ENCODE assay signal across 10 cellular contexts in genomic region chr6:56683882-56684281, GRCh38. TPM values are rescaled to one million over a fixed set of nuclear protein-coding genes. Genes with fewer than 3 reads are reported as not detected.
DNase-seq lines count a peak whose midpoint lies in the region; ATAC-seq and TF ChIP-seq lines count a peak whose summit lies in the region.
"Had no signal": no experiment of that assay in that cellular context is flagged by ENCODE, and none has a peak within 500 bp of the region (broad histone marks: within the 10 kb centered on the region; RNA-seq: fewer than 3 reads in every experiment).

No MANE protein-coding gene starts in this region.

- H3K27ac ChIP-seq in brain microvascular endothelial cell (peak overlapping the region; percentile 33), hepatocyte (peak overlapping the region; percentile 81), tibial nerve (peak overlapping the region in 3 of 4 donors; percentile 46 to 71 (median 70))

- DNase-seq in HT1080 (ENCODE audit: low read depth) (peak; percentile 81), brain microvascular endothelial cell (peak; percentile 76), hepatocyte (ENCODE audit: low spot score) (peak; percentile 74), tibial nerve (ENCODE audit: low spot score in 2 of 2) (no peak)
- DNase-seq: glutamatergic neuron, NCI-H1092, T-helper 1 cell had no signal

- peaks cover 89% of the 10 kb centered on the region for H3K79me2 ChIP-seq in hepatocyte

- H3K9me3 ChIP-seq in hepatocyte (ENCODE audit: low read depth) (no peaks in the 10 kb centered on the region), tibial nerve (no peaks in the 10 kb centered on the region)

- ATAC-seq in GM21423 (IDR thresholded peaks at IDR 0.05; ENCODE audit: unreplicated experiment) (no peak), HG03095 (IDR thresholded peaks at IDR 0.05; ENCODE audit: unreplicated experiment) (no peak), HG03025 (IDR thresholded peaks at IDR 0.05; ENCODE audit: low FRiP score, unreplicated experiment) (no peak)

- WGBS in hepatocyte (ENCODE audit: low lambda C conversion rate, missing lambda C conversion rate): 87% methylated on average over 1 of the region's 1 CpG
- WGBS in tibial nerve, 2 donors: 46 to 58% methylated on average over 1 of the region's 1 CpG

- H3K4me2 ChIP-seq in hepatocyte: peak overlapping the region; percentile 27

- in situ Hi-C loops in brain microvascular endothelial cell (cut with HindIII; ENCODE audit: low pct_ligation_motif_present, low sequenced_read_pairs): no loop called here

- TF ChIP-seq EP300 in tibial nerve (IDR thresholded peaks at IDR 0.05): peak in 1 of 2 donors; percentile 77

- no peak overlapping the region for H2AFZ ChIP-seq in hepatocyte

- no peaks in the 10 kb centered on the region for H4K20me1 ChIP-seq in hepatocyte (ENCODE audit: insufficient read depth, poor library complexity, severe bottlenecking)

- H3K4me3 ChIP-seq in brain microvascular endothelial cell (ENCODE audit: low read depth, low read length) (no peak overlapping the region), hepatocyte (no peak overlapping the region), tibial nerve (no peak overlapping the region)

- H3K9me2 ChIP-seq in hepatocyte (replicated peaks; ENCODE audit: insufficient read depth): no peaks in the 10 kb centered on the region

- TF ChIP-seq POLR2A in tibial nerve (IDR thresholded peaks at IDR 0.05): no peak

- H3K36me3 ChIP-seq in brain microvascular endothelial cell (replicated peaks): no peaks in the 10 kb centered on the region
- H3K36me3 ChIP-seq in hepatocyte (replicated peaks; ENCODE audit: insufficient read depth, low read depth): no peaks in the 10 kb centered on the region
- H3K36me3 ChIP-seq in tibial nerve: no peaks in the 10 kb centered on the region

- no peaks in the 10 kb centered on the region for H3K27me3 ChIP-seq in brain microvascular endothelial cell (replicated peaks)
- no peaks in the 10 kb centered on the region for H3K27me3 ChIP-seq in hepatocyte
- H3K27me3 ChIP-seq in tibial nerve: no peaks in the 10 kb centered on the region

- no peak for TF ChIP-seq CTCF in brain microvascular endothelial cell (IDR thresholded peaks at IDR 0.05; ENCODE audit: low read depth, low read length, missing control alignments)
- no peak for TF ChIP-seq CTCF in hepatocyte (IDR thresholded peaks at IDR 0.05; ENCODE audit: poor library complexity)
- TF ChIP-seq CTCF in tibial nerve (IDR thresholded peaks at IDR 0.05): no peak

- H3K4me1 ChIP-seq in hepatocyte (ENCODE audit: insufficient read depth) (peaks cover 47% of the 10 kb centered on the region), tibial nerve (peaks cover 0 to 66% (median 18%) of the 10 kb centered on the region in 4 donors)

RNA-seq across cellular contexts. Expression of gene DST, which starts 41.2 kb away (rescaled TPM):
- 98.5 and 114 TPM in 2 replicates for total RNA-seq in HT1080 (2014; rRNA removed; shearing (Covaris generic))
- 22.7 and 25.3 TPM in 2 replicates for polyA plus RNA-seq in HT1080 (2015; cell fraction: cytosol; rRNA removed)
- 432 and 470 TPM in 2 replicates for polyA plus RNA-seq in HT1080 (2015; cell fraction: nucleus; rRNA removed)
- 369 and 396 TPM in 2 replicates for total RNA-seq in hepatocyte
- 103 and 131 TPM in 2 replicates for polyA plus RNA-seq in hepatocyte
- total RNA-seq in tibial nerve: 100 to 1,000 TPM; 331 to 417 (median 368) TPM

Comparison
In these comparisons a context has a peak if more than half of its experiments do, and no peak if none do; other contexts are left out.
1. DNase-seq: peak in HT1080 (single experiment), brain microvascular endothelial cell (single experiment) and hepatocyte (single experiment); none in tibial nerve (0 of 2).
2. Peak in every context shown above with its lines, with median percentiles within 50 percentile points of each other: H3K27ac ChIP-seq.